Comparison of ENCODE assay signal across 7 cellular contexts in the genomic region with DNA sequence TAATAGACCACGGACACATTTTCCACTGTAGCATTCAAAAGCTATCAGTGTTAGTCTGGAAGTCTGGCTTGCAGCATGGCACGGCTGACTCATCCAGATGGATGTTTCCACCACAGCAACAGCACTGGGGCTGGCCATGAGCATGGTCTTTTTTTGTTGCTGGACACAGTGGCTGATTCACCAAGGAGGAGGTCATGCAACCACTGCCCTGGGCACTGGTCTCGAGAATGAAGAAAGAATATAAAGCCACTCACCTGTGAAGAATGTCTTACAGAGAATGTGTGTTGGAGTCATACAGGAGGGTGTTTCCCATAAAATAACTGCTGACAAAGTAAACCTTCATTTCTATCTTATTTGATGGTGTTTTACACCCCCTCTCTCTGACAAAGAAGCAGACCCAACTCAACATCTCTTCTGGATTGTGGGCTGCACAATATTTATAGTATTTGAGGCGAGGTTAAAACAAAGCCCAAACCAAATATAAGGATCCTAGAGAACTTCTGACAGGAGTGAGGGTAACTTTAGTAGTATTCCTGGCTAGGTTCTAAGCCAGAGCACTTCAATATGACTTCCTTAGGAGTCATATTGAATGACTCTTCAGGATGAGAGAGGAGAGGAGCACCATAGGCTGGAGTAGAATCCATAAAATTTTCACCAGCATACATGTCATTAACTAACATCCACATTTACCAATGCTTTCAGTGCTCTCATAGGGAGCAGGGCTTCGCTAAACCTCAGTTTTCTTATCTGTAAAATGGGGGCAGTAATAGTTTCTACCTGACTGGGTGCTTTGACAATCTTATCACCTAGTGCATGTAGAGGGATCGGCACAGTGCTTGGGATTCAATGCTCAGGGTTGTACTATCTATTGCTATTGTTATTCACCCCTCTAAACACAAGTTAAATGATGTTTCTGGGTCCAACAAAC.
DNase-seq lines count a peak whose midpoint lies in the region; ATAC-seq, FAIRE-seq and TF ChIP-seq lines count a peak whose summit lies in the region.

No MANE protein-coding gene starts in this region.

- H3K27ac ChIP-seq in endothelial cell of umbilical vein (ENCODE audit: insufficient read depth, low read depth, low read length) (peak overlapping the region; percentile 89), upper lobe of left lung (peak overlapping the region in 3 of 4 donors; percentile 34 to 46 (median 40))

- POLR2A ChIA-PET in endothelial cell of umbilical vein (lab: Charles Lee) = no interaction called here
- POLR2A ChIA-PET in activated CD4-positive, alpha-beta memory T cell treated with anti-CD3 and anti-CD28 coated beads, Interleukin-2, amount 10 ng/mL, durations not matched to agents 7 days and 5 days (lab: Charles Lee) = no interaction called here

- no TSS peak for BruUV-seq in endothelial cell of umbilical vein (replicated peaks; lab: Mats Ljungman, UMichigan)

- H3K9ac ChIP-seq in endothelial cell of umbilical vein (replicated peaks; ENCODE audit: extremely low read depth, insufficient read depth, low read length) = peak overlapping the region; percentile 16

- H3K79me2 ChIP-seq in endothelial cell of umbilical vein (ENCODE audit: control insufficient read depth, insufficient read depth, low read length) = no peaks in the 10 kb centered on the region

- H3K4me3 ChIP-seq in endothelial cell of umbilical vein (replicated peaks in 1 of 3; ENCODE audit: insufficient read depth in 1 of 3, low read depth in 1 of 3, low read length in 3 of 3) = no peak overlapping the region
- H3K4me3 ChIP-seq in upper lobe of left lung = no peak overlapping the region

- FAIRE-seq in endothelial cell of umbilical vein (lab: Jason Lieb, UNC) = peak; percentile 85

- TF ChIP-seq EP300 in upper lobe of left lung (IDR thresholded peaks at IDR 0.05) = no peak

- WGBS in upper lobe of left lung, 2 donors = 83 to 89% methylated on average over 6 of the region's 6 CpGs

- H3K4me3 Mint-ChIP-seq in activated CD8-positive, alpha-beta memory T cell treated with anti-CD3 and anti-CD28 coated beads, Interleukin-2, amount 10 ng/mL, durations not matched to agents 7 days and 5 days = no peak overlapping the region
- H3K4me3 Mint-ChIP-seq in activated CD4-positive, alpha-beta memory T cell treated with anti-CD3 and anti-CD28 coated beads, Interleukin-2, amount 10 ng/mL, durations not matched to agents 7 days and 5 days = no peak overlapping the region

- ATAC-seq in upper lobe of left lung (ENCODE audit: low FRiP score in 2 of 2) = peak in 1 of 2 donors; percentile 85
- no peak for ATAC-seq in activated CD8-positive, alpha-beta memory T cell treated with anti-CD3 and anti-CD28 coated beads, Interleukin-2, amount 10 ng/mL, durations not matched to agents 7 days and 5 days

- H3K36me3 ChIP-seq in endothelial cell of umbilical vein (ENCODE audit: control insufficient read depth in 2 of 2, extremely low read depth in 1 of 2, insufficient read depth in 2 of 2, low read length in 2 of 2) (no peaks in the 10 kb centered on the region), upper lobe of left lung (no peaks in the 10 kb centered on the region)

- H3K4me2 ChIP-seq in endothelial cell of umbilical vein (ENCODE audit: insufficient read depth, low read length) = no peak overlapping the region

- TF ChIP-seq CTCF in endothelial cell of umbilical vein (IDR thresholded peaks at IDR 0.05; ENCODE audit: extremely low read depth in 1 of 2, insufficient read depth in 1 of 2, low read depth in 1 of 2, low read length in 2 of 2) (no peak), upper lobe of left lung (IDR thresholded peaks at IDR 0.05) (no peak)

- H3K4me1 Mint-ChIP-seq in activated CD8-positive, alpha-beta memory T cell treated with anti-CD3 and anti-CD28 coated beads, Interleukin-2, amount 10 ng/mL, durations not matched to agents 7 days and 5 days = no peaks in the 10 kb centered on the region
- no peaks in the 10 kb centered on the region for H3K4me1 Mint-ChIP-seq in activated CD4-positive, alpha-beta memory T cell treated with anti-CD3 and anti-CD28 coated beads, Interleukin-2, amount 10 ng/mL, durations not matched to agents 7 days and 5 days

- CTCF ChIA-PET in endothelial cell of umbilical vein (lab: Charles Lee) = interaction anchor here (0.6 to 1.5 kb wide), 5 partner anchors 8 to 122 kb away, joined by 3 to 5 read pairs (median 4); a partner anchor contains a TSS
- CTCF ChIA-PET in activated CD8-positive, alpha-beta memory T cell treated with anti-CD3 and anti-CD28 coated beads, Interleukin-2, amount 10 ng/mL, durations not matched to agents 7 days and 5 days (lab: Charles Lee) = interaction anchor here (1.1 kb wide), 1 partner anchor 50 kb away, joined by 3 read pairs; no protein-coding TSS in a partner anchor
- CTCF ChIA-PET in activated CD4-positive, alpha-beta memory T cell treated with anti-CD3 and anti-CD28 coated beads, Interleukin-2, amount 10 ng/mL, durations not matched to agents 7 days and 5 days (lab: Charles Lee) = no interaction called here

- H2AFZ ChIP-seq in endothelial cell of umbilical vein (ENCODE audit: low read depth, low read length) = no peak overlapping the region

- no peaks in the 10 kb centered on the region for H3K9me1 ChIP-seq in endothelial cell of umbilical vein (replicated peaks; ENCODE audit: control insufficient read depth, extremely low read depth, insufficient read depth, low read length)

- intact Hi-C loops in endothelial cell of umbilical vein (cut with micrococcal nuclease) = loop anchor here (1.0 to 10.0 kb wide), 8 partner anchors 19 to 1734 kb away; a partner anchor contains a TSS

- H4K20me1 ChIP-seq in endothelial cell of umbilical vein (replicated peaks; ENCODE audit: control insufficient read depth, extremely low read depth, insufficient read depth, low read length) = no peaks in the 10 kb centered on the region

- H3K36me3 Mint-ChIP-seq in activated CD8-positive, alpha-beta memory T cell treated with anti-CD3 and anti-CD28 coated beads, Interleukin-2, amount 10 ng/mL, durations not matched to agents 7 days and 5 days = no peaks in the 10 kb centered on the region
- H3K36me3 Mint-ChIP-seq in activated CD4-positive, alpha-beta memory T cell treated with anti-CD3 and anti-CD28 coated beads, Interleukin-2, amount 10 ng/mL, durations not matched to agents 7 days and 5 days (ENCODE audit: low read depth) = no peaks in the 10 kb centered on the region

- no peaks in the 10 kb centered on the region for H3K9me3 ChIP-seq in endothelial cell of umbilical vein (replicated peaks; ENCODE audit: control insufficient read depth, insufficient read depth, low read length)
- no peaks in the 10 kb centered on the region for H3K9me3 ChIP-seq in upper lobe of left lung

- DNase-seq in NCI-H226 = peak; percentile 100
- DNase-seq in endothelial cell of umbilical vein (ENCODE audit: low read depth, low spot score) = peak; percentile 97
- DNase-seq in lung microvascular endothelial cell (ENCODE audit: low read depth in 2 of 2) = peak; percentile 96 to 97
- peak in 1 of 2 donors; percentile 24 for DNase-seq in upper lobe of left lung
- DNase-seq in activated CD8-positive, alpha-beta memory T cell treated with anti-CD3 and anti-CD28 coated beads, Interleukin-2, amount 10 ng/mL, durations not matched to agents 7 days and 5 days = no peak
- no peak for DNase-seq in activated CD4-positive, alpha-beta memory T cell treated with anti-CD3 and anti-CD28 coated beads, Interleukin-2, amount 10 ng/mL, durations not matched to agents 7 days and 5 days
- DNase-seq in NCI-H82 (lab: John Stamatoyannopoulos, UW) = no peak

- no peak for TF ChIP-seq POLR2A in endothelial cell of umbilical vein (IDR thresholded peaks at IDR 0.05; ENCODE audit: low read depth, low read length)
- no peak for TF ChIP-seq POLR2A in upper lobe of left lung (IDR thresholded peaks at IDR 0.05)

- H3K27ac Mint-ChIP-seq in activated CD8-positive, alpha-beta memory T cell treated with anti-CD3 and anti-CD28 coated beads, Interleukin-2, amount 10 ng/mL, durations not matched to agents 7 days and 5 days = no peak overlapping the region
- no peak overlapping the region for H3K27ac Mint-ChIP-seq in activated CD4-positive, alpha-beta memory T cell treated with anti-CD3 and anti-CD28 coated beads, Interleukin-2, amount 10 ng/mL, durations not matched to agents 7 days and 5 days

- no peaks in the 10 kb centered on the region for H3K9me3 Mint-ChIP-seq in activated CD8-positive, alpha-beta memory T cell treated with anti-CD3 and anti-CD28 coated beads, Interleukin-2, amount 10 ng/mL, durations not matched to agents 7 days and 5 days (ENCODE audit: low read depth)
- H3K9me3 Mint-ChIP-seq in activated CD4-positive, alpha-beta memory T cell treated with anti-CD3 and anti-CD28 coated beads, Interleukin-2, amount 10 ng/mL, durations not matched to agents 7 days and 5 days = no peaks in the 10 kb centered on the region

- dilution Hi-C loops in endothelial cell of umbilical vein (cut with MboI; ENCODE audit: extremely low pct_ligation_motif_present, low sequenced_read_pairs) = no loop called here

- peaks cover 41% of the 10 kb centered on the region for H3K27me3 Mint-ChIP-seq in activated CD8-positive, alpha-beta memory T cell treated with anti-CD3 and anti-CD28 coated beads, Interleukin-2, amount 10 ng/mL, durations not matched to agents 7 days and 5 days
- peaks cover 15% of the 10 kb centered on the region for H3K27me3 Mint-ChIP-seq in activated CD4-positive, alpha-beta memory T cell treated with anti-CD3 and anti-CD28 coated beads, Interleukin-2, amount 10 ng/mL, durations not matched to agents 7 days and 5 days

- H3K4me1 ChIP-seq in endothelial cell of umbilical vein (ENCODE audit: control insufficient read depth, extremely low read depth, insufficient read depth, low read length) (peaks cover 67% of the 10 kb centered on the region), upper lobe of left lung (peaks cover 22 to 30% (median 28%) of the 10 kb centered on the region in 4 donors)

- no peaks in the 10 kb centered on the region for H3K27me3 ChIP-seq in endothelial cell of umbilical vein (ENCODE audit: control insufficient read depth in 2 of 2, insufficient read depth in 2 of 2, low read length in 2 of 2)
- no peaks in the 10 kb centered on the region for H3K27me3 ChIP-seq in upper lobe of left lung

TF ChIP-seq in endothelial cell of umbilical vein, 7 proteins besides CTCF, POLR2A, EP300 and RAD21 (continues in another document):
- TF ChIP-seq EZH2 (IDR thresholded peaks at IDR 0.05; ENCODE audit: borderline replicate concordance, low read depth, low read length, severe bottlenecking) (no peak), FOS (IDR thresholded peaks at IDR 0.05; ENCODE audit: borderline replicate concordance, insufficient read depth, low read length) (peak; percentile 98), GATA2 (IDR thresholded peaks at IDR 0.05; ENCODE audit: insufficient read depth, insufficient read length, low read depth, low read length) (no peak), MYC (IDR thresholded peaks at IDR 0.05; ENCODE audit: low read depth, low read length) (peak; percentile 70), JUN (IDR thresholded peaks at IDR 0.05; ENCODE audit: borderline replicate concordance, insufficient read depth, insufficient read length, low read depth) (peak; percentile 83)
- TF ChIP-seq, protein P1, sequence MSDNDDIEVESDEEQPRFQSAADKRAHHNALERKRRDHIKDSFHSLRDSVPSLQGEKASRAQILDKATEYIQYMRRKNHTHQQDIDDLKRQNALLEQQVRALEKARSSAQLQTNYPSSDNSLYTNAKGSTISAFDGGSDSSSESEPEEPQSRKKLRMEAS (IDR thresholded peaks at IDR 0.05; ENCODE audit: insufficient read depth, insufficient read length) = peak; percentile 37

Comparison
In these comparisons a context has a peak if more than half of its experiments do, and no peak if none do; other contexts are left out.
1. DNase-seq: peak in NCI-H226 (single experiment), endothelial cell of umbilical vein (single experiment) and lung microvascular endothelial cell (2 of 2); none in activated CD8-positive, alpha-beta memory T cell treated with anti-CD3 and anti-CD28 coated beads, Interleukin-2, amount 10 ng/mL, durations not matched to agents 7 days and 5 days (single experiment), activated CD4-positive, alpha-beta memory T cell treated with anti-CD3 and anti-CD28 coated beads, Interleukin-2, amount 10 ng/mL, durations not matched to agents 7 days and 5 days (single experiment) and NCI-H82 (single experiment).